1 cellular context compared by ENCODE assay signal in the genomic region with DNA sequence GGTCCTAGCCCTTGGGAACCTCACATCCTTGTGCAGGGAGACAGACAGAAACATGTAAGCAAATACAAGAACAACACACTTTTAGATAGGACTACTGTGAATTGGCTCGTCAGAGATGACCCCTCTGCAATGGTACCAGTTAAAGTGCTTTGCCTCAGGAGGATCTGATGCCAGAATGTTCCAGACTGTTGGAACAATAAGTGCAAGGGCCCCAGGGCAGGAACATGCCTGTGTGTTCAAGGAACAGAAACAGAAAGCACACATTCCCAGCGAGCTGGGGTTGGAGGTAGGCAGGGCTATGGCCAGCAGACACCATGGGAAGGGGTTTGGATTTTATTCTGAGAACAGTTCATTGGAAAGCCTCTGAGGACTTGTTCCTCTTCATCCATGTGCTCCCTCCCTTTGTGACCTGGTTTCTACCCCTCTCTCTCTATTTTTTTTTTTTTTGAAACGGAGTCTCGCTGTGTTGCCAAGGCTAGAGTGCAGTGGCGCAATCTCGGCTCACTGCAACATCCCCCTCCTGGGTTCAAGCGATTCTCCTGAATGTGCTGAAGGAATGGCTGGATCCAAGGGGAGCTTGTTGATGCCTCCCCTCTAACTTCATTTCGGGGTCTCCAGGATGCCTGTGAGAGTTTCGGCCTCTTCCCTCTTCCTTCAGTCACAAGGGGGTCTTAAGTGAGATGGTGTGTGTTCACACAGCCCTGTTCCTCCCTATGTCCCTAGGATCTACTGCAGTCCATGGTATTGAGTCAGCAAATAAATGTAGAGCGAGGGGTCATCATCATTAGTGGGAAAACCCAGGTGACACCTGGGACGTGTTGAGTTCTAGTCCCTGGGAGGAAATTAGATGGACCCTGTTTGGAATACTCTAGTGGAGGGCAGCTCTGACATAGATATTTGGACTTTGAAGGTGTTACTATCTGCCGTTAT.
A peak's percentile ranks its signal among the peaks of the same experiment; 100 is the strongest.
TF ChIP-seq lines count a peak whose summit lies in the region.

No MANE protein-coding gene starts in this region.

TF ChIP-seq in A549, 52 proteins besides CTCF, POLR2A, EP300 and RAD21:
- TF ChIP-seq RNF2 (IDR thresholded peaks at IDR 0.05; ENCODE audit: borderline replicate concordance, low read depth) (no peak), MAFK (IDR thresholded peaks at IDR 0.05; ENCODE audit: partially characterized antibody) (peak; percentile 46), RARB (CRISPR knock-in tag; IDR thresholded peaks at IDR 0.05) (no peak)
TF ChIP-seq in A549: peak in this region for 1.
